1 cellular context compared by ENCODE assay signal in the genomic region with DNA sequence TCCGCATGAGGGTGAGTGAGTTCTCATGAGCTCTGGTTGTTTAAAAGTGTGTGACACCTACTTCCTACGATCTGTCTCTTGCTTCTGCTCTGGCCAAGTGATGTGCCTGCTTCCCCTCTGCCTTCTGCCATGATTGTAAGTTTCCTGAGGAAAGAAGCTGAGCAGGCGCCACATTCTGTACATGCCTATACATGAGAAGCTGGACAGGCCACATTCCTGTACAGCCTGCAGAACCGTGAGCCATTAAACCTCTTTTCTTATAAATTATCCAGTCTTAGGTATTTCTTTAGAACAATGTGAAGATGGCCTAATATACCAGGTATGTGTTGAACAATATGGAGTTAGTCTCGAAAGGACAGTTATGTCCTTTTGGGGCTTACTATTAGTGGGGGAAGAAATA.
TF ChIP-seq lines count a peak whose summit lies in the region.

No MANE protein-coding gene starts in this region.

TF ChIP-seq in IMR-90, 13 proteins besides CTCF, POLR2A, EP300 and RAD21 (continued from another document):
- TF ChIP-seq SMC3 (IDR thresholded peaks at IDR 0.05; ENCODE audit: low read depth, low read length) (no peak), MXI1 (IDR thresholded peaks at IDR 0.05; ENCODE audit: borderline replicate concordance, low read depth, low read length) (no peak), NFE2L2 (IDR thresholded peaks at IDR 0.05; ENCODE audit: low read depth, low read length) (no peak), FOS (IDR thresholded peaks at IDR 0.05; ENCODE audit: low read depth, low read length) (no peak), MAZ (IDR thresholded peaks at IDR 0.05; ENCODE audit: borderline replicate concordance, low read depth, low read length) (no peak)
- TF ChIP-seq, protein P1, sequence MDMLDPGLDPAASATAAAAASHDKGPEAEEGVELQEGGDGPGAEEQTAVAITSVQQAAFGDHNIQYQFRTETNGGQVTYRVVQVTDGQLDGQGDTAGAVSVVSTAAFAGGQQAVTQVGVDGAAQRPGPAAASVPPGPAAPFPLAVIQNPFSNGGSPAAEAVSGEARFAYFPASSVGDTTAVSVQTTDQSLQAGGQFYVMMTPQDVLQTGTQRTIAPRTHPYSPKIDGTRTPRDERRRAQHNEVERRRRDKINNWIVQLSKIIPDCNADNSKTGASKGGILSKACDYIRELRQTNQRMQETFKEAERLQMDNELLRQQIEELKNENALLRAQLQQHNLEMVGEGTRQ (IDR thresholded peaks at IDR 0.05; ENCODE audit: low read depth, low read length), result no peak
